ENCODE assay signal across 12 cellular contexts in the genomic region with DNA sequence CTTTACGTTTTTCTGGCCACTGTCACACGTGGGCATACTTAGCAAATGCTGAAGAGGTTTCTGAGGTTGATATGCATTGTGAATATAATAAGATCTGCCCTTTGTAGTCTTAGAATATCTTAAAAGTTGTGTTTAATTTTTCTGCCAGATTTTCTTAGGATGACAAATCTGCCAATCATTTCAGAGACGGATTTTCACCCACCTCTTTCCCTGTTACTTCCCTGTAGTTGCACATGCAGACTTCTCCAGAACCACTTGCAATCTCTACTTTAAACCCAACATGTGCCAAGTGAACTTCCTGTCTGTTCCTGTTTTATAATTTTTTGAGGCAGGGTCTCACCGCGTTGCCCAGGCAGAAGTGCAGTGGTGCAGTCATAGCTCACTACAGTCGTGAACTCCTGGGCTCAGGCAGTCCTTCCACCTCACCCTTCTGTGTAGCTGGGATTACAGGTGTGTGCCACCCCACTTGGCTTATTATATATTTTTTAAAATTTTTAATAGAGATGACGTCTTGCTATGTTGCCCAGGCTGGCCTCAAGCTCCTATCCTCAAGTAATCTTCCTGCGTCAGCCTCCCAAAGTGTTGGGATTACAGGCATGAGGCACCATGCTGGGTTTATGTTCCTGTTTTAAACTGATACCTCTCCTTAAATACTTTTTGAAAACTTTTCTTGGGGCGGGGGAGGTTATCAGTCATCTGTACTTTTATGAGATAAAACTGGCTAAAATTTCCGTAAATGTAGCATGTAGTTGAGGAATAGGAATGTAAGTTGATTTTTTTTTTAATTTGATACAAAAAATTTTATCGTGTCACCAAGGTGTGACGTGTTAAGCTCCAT. TPM values are rescaled to one million over a fixed set of nuclear protein-coding genes. Genes with fewer than 3 reads are reported as not detected.
DNase-seq lines count a peak whose midpoint lies in the region; ATAC-seq and TF ChIP-seq lines count a peak whose summit lies in the region.
"Had no signal": no experiment of that assay in that cellular context is flagged by ENCODE, and none has a peak within 500 bp of the region (broad histone marks: within the 10 kb centered on the region; RNA-seq: fewer than 3 reads in every experiment).

No MANE protein-coding gene starts in this region.

- no peaks in the 10 kb centered on the region for H3K27me3 ChIP-seq in lower lobe of right lung (ENCODE audit: low read depth)
- H3K27me3 ChIP-seq in thymus (ENCODE audit: control insufficient read depth, insufficient read depth), result no peaks in the 10 kb centered on the region
- H3K27me3 ChIP-seq: thyroid gland had no signal

- 88% methylated on average over 12 of the region's 12 CpGs for WGBS in thymus

- H3K27me3 Mint-ChIP-seq in activated naive CD4-positive, alpha-beta T cell treated with anti-CD3 and anti-CD28 coated beads for 36 hours (ENCODE audit: low read depth), result no peaks in the 10 kb centered on the region
- peaks cover 13% of the 10 kb centered on the region for H3K27me3 Mint-ChIP-seq in activated T-helper 1 cell treated with anti-CD3 and anti-CD28 coated beads, Interleukin-12 subunit alpha, Interleukin-12 subunit beta, Interleukin-2, Interleukin-4 antibody, amounts not matched to agents 30 ng/mL and 10 ng/mL and 1 ng/mL, durations not matched to agents 14 hours and 24 hours and 36 hours (ENCODE audit: insufficient read depth)

- H3K27ac Mint-ChIP-seq in activated naive CD4-positive, alpha-beta T cell treated with anti-CD3 and anti-CD28 coated beads for 36 hours, result no peak overlapping the region
- H3K27ac Mint-ChIP-seq in activated T-helper 1 cell treated with anti-CD3 and anti-CD28 coated beads, Interleukin-12 subunit alpha, Interleukin-12 subunit beta, Interleukin-2, Interleukin-4 antibody, amounts not matched to agents 30 ng/mL and 10 ng/mL and 1 ng/mL, durations not matched to agents 14 hours and 24 hours and 36 hours, result peak overlapping the region; percentile 72

- CTCF ChIA-PET in activated naive CD4-positive, alpha-beta T cell treated with anti-CD3 and anti-CD28 coated beads for 36 hours (lab: Charles Lee), result interaction anchor here (0.6 to 0.7 kb wide), 2 partner anchors 21 to 109 kb away, joined by 3 to 7 read pairs; no protein-coding TSS in a partner anchor

- H3K4me3 ChIP-seq in lower lobe of right lung (peak overlapping the region; percentile 96), thymus (ENCODE audit: low read length) (peak overlapping the region; percentile 99)
- H3K4me3 ChIP-seq: thyroid gland had no signal

- intact Hi-C loops in activated naive CD4-positive, alpha-beta T cell treated with anti-CD3 and anti-CD28 coated beads for 36 hours (cut with micrococcal nuclease), result loop anchor here (10.0 kb wide), 1 partner anchor 907 kb away; no protein-coding TSS in a partner anchor
- intact Hi-C loops in activated T-helper 1 cell treated with anti-CD3 and anti-CD28 coated beads, Interleukin-12 subunit alpha, Interleukin-12 subunit beta, Interleukin-2, Interleukin-4 antibody, amounts not matched to agents 30 ng/mL and 10 ng/mL and 1 ng/mL, durations not matched to agents 14 hours and 24 hours and 36 hours (cut with micrococcal nuclease), result loop anchor here (5.0 to 10.0 kb wide), 3 partner anchors 927 to 1154 kb away; partner anchors contain the start of genes EZR and TAGAP
- intact Hi-C loops in lower lobe of right lung (cut with DNase I), result no loop called here

- H3K9me3 ChIP-seq in lower lobe of right lung (no peaks in the 10 kb centered on the region), thymus (ENCODE audit: control insufficient read depth) (no peaks in the 10 kb centered on the region)
- H3K9me3 ChIP-seq: thyroid gland had no signal

- ATAC-seq in lower lobe of right lung, result no peak
- no peak for ATAC-seq in GM19397 (IDR thresholded peaks at IDR 0.05; ENCODE audit: unreplicated experiment)
- ATAC-seq: left colon had no signal

- H3K36me3 Mint-ChIP-seq in activated naive CD4-positive, alpha-beta T cell treated with anti-CD3 and anti-CD28 coated beads for 36 hours (ENCODE audit: low read depth), result no peaks in the 10 kb centered on the region
- H3K36me3 Mint-ChIP-seq in activated T-helper 1 cell treated with anti-CD3 and anti-CD28 coated beads, Interleukin-12 subunit alpha, Interleukin-12 subunit beta, Interleukin-2, Interleukin-4 antibody, amounts not matched to agents 30 ng/mL and 10 ng/mL and 1 ng/mL, durations not matched to agents 14 hours and 24 hours and 36 hours (ENCODE audit: low read depth), result peaks cover 28% of the 10 kb centered on the region

- H3K27ac ChIP-seq in lower lobe of right lung (no peak overlapping the region), thymus (ENCODE audit: low read depth) (peak overlapping the region; percentile 20)

- H3K36me3 ChIP-seq in lower lobe of right lung (no peaks in the 10 kb centered on the region), thymus (ENCODE audit: control insufficient read depth, insufficient read depth) (no peaks in the 10 kb centered on the region)
- H3K36me3 ChIP-seq: thyroid gland had no signal

- H3K4me1 Mint-ChIP-seq in activated naive CD4-positive, alpha-beta T cell treated with anti-CD3 and anti-CD28 coated beads for 36 hours (ENCODE audit: low read depth), result peaks cover 60% of the 10 kb centered on the region
- peaks cover 62% of the 10 kb centered on the region for H3K4me1 Mint-ChIP-seq in activated T-helper 1 cell treated with anti-CD3 and anti-CD28 coated beads, Interleukin-12 subunit alpha, Interleukin-12 subunit beta, Interleukin-2, Interleukin-4 antibody, amounts not matched to agents 30 ng/mL and 10 ng/mL and 1 ng/mL, durations not matched to agents 14 hours and 24 hours and 36 hours (ENCODE audit: low read depth)

- DNase-seq in activated naive CD4-positive, alpha-beta T cell treated with anti-CD3 and anti-CD28 coated beads for 36 hours, result no peak
- DNase-seq in activated naive CD4-positive, alpha-beta T cell (lab: John Stamatoyannopoulos, UW), result no peak
- no peak for DNase-seq in activated T-helper 1 cell treated with anti-CD3 and anti-CD28 coated beads, Interleukin-12 subunit alpha, Interleukin-12 subunit beta, Interleukin-2, Interleukin-4 antibody, amounts not matched to agents 30 ng/mL and 10 ng/mL and 1 ng/mL, durations not matched to agents 14 hours and 24 hours and 36 hours (ENCODE audit: low spot score)
- DNase-seq in lower lobe of right lung, result no peak
- DNase-seq in stimulated activated CD4-positive, alpha-beta T cell treated with anti-CD3 and anti-CD28 coated beads, Interleukin-1b, Interleukin-23, amount 100 ng/mL, for 48 hours, result no peak
- DNase-seq in stimulated activated CD4-positive, alpha-beta T cell treated with anti-CD3 and anti-CD28 coated beads, Interleukin-12 subunit alpha, Interleukin-12 subunit beta, amount 100 ng/mL, for 4 hours, result no peak
- DNase-seq: EL, left colon, NCI-H446, thyroid gland had no signal

- no peak for TF ChIP-seq CTCF in lower lobe of right lung (IDR thresholded peaks at IDR 0.05)

- H3K9me3 Mint-ChIP-seq in activated naive CD4-positive, alpha-beta T cell treated with anti-CD3 and anti-CD28 coated beads for 36 hours, result no peaks in the 10 kb centered on the region
- H3K9me3 Mint-ChIP-seq in activated T-helper 1 cell treated with anti-CD3 and anti-CD28 coated beads, Interleukin-12 subunit alpha, Interleukin-12 subunit beta, Interleukin-2, Interleukin-4 antibody, amounts not matched to agents 30 ng/mL and 10 ng/mL and 1 ng/mL, durations not matched to agents 14 hours and 24 hours and 36 hours, result no peaks in the 10 kb centered on the region

- peaks cover 52% of the 10 kb centered on the region for H3K4me1 ChIP-seq in lower lobe of right lung
- peaks cover 33% of the 10 kb centered on the region for H3K4me1 ChIP-seq in thymus (ENCODE audit: control insufficient read depth, insufficient read depth, low read length)

- peak overlapping the region; percentile 0 for H3K4me3 Mint-ChIP-seq in activated naive CD4-positive, alpha-beta T cell treated with anti-CD3 and anti-CD28 coated beads for 36 hours
- peak overlapping the region; percentile 96 for H3K4me3 Mint-ChIP-seq in activated T-helper 1 cell treated with anti-CD3 and anti-CD28 coated beads, Interleukin-12 subunit alpha, Interleukin-12 subunit beta, Interleukin-2, Interleukin-4 antibody, amounts not matched to agents 30 ng/mL and 10 ng/mL and 1 ng/mL, durations not matched to agents 14 hours and 24 hours and 36 hours

RNA-seq across cellular contexts. Expression of gene IGF2R, which starts 2.7 kb away (rescaled TPM):
- 10 to 100 TPM; 42.1 to 44.5 TPM for total RNA-seq in activated naive CD4-positive, alpha-beta T cell treated with anti-CD3 and anti-CD28 coated beads for 36 hours
- total RNA-seq in activated T-helper 1 cell treated with anti-CD3 and anti-CD28 coated beads, Interleukin-12 subunit alpha, Interleukin-12 subunit beta, Interleukin-2, Interleukin-4 antibody, amounts not matched to agents 30 ng/mL and 10 ng/mL and 1 ng/mL, durations not matched to agents 14 hours and 24 hours and 36 hours, result 118 and 126 TPM in 2 replicates
- total RNA-seq in lower lobe of right lung, result 156 TPM
- polyA plus RNA-seq in thymus, result 16.3 TPM
